Comparison of ENCODE assay signal across 19 cellular contexts in genomic region chr13:58032676-58033440, GRCh38.
"Had no signal": no experiment of that assay in that cellular context is flagged by ENCODE, and none has a peak within 500 bp of the region (broad histone marks: within the 10 kb centered on the region; RNA-seq: fewer than 3 reads in every experiment).

No MANE protein-coding gene starts in this region.

- H3K9ac ChIP-seq: KMS-11, SK-N-SH had no signal

- H3K4me2 ChIP-seq: KMS-11, SK-N-SH had no signal

- H3K9me3 ChIP-seq: adrenal gland, SK-N-SH had no signal

- H3K36me3 ChIP-seq: adrenal gland had no signal

- H3K27me3 ChIP-seq: adrenal gland had no signal

- DNase-seq: activated CD4-positive, alpha-beta T cell treated with anti-CD3 and anti-CD28 coated beads for 36 hours; activated CD4-positive, alpha-beta T cell treated with anti-CD3 and anti-CD28 coated beads, Interleukin-2, amount 50 U/mL, for 1 hour; activated CD4-positive, CD25-positive, alpha-beta regulatory T cell; activated CD8-positive, alpha-beta memory T cell treated with anti-CD3 and anti-CD28 coated beads, Interleukin-2, amount 50 U/mL, for 48 hours; activated CD8-positive, alpha-beta T cell treated with anti-CD3 and anti-CD28 coated beads for 36 hours; activated naive CD4-positive, alpha-beta T cell treated with anti-CD3 and anti-CD28 coated beads, Interleukin-2, amount 50 U/mL, for 16 hours; activated naive CD8-positive, alpha-beta T cell treated with anti-CD3 and anti-CD28 coated beads, Interleukin-2, amount 10 ng/mL, durations not matched to agents 7 days and 5 days; activated T-cell treated with anti-CD3 and anti-CD28 coated beads, Interleukin-2, amount 50 U/mL, for 1 hour; adrenal gland; anterior cingulate cortex; cerebellar nuclear complex; NCI-H187; NCI-H446; NCI-H524; SIG-M5; SK-N-SH; T-helper 1 cell had no signal

- H3K27ac ChIP-seq: adrenal gland, KMS-11, VCaP had no signal

- H3K4me1 ChIP-seq: adrenal gland had no signal

- H3K4me3 ChIP-seq: adrenal gland had no signal

- ATAC-seq: activated CD4-positive, alpha-beta T cell treated with anti-CD3 and anti-CD28 coated beads for 36 hours; activated CD8-positive, alpha-beta T cell treated with anti-CD3 and anti-CD28 coated beads for 36 hours had no signal
